9 cellular contexts compared by ENCODE assay signal in the genomic region with DNA sequence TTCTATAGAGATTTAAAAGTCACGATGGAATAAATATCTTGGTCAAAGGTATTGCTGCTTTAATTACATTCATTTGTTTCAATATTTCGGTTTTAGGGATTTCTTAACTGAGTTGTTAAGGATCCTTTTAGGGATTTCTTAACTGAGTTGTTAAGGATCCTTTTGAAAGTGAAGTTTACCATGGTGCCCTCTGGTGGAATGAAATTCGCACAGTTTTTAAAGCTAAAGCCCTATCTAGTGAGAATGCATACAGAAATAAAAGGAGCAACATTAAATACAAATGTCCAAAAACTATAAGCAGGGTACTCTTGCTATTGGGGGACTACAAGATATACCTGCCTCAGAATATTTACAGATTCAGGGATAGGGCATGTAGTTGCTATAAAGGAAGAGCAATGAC.
DNase-seq lines count a peak whose midpoint lies in the region; ATAC-seq and TF ChIP-seq lines count a peak whose summit lies in the region.
"Had no signal": no experiment of that assay in that cellular context is flagged by ENCODE, and none has a peak within 500 bp of the region (broad histone marks: within the 10 kb centered on the region; RNA-seq: fewer than 3 reads in every experiment).

No MANE protein-coding gene starts in this region.

- H3K4me3 Mint-ChIP-seq in endodermal cell (no peak overlapping the region), nephron (no peak overlapping the region)

- H4K20me1 ChIP-seq in OCI-LY7 (ENCODE audit: insufficient read depth, low read length), result no peaks in the 10 kb centered on the region

- H3K9me2 ChIP-seq in OCI-LY7 (ENCODE audit: insufficient read depth, low read length), result no peaks in the 10 kb centered on the region

- peaks cover 78% of the 10 kb centered on the region for H3K4me1 ChIP-seq in OCI-LY7 (ENCODE audit: insufficient read depth, low read length, poor library complexity, severe bottlenecking)
- H3K4me1 ChIP-seq in endodermal cell (ENCODE audit: control insufficient read depth, insufficient read depth, low read length), result peaks cover 20% of the 10 kb centered on the region

- no peaks in the 10 kb centered on the region for H3K79me2 ChIP-seq in OCI-LY7 (ENCODE audit: insufficient read depth, low read depth, low read length)

- H3K4me1 Mint-ChIP-seq in endodermal cell (peaks cover 28% of the 10 kb centered on the region), nephron (peaks cover 10% of the 10 kb centered on the region)

- H3K4me2 ChIP-seq in OCI-LY7 (ENCODE audit: low read length), result peak overlapping the region; percentile 90

- 45% methylated on average over 3 of the region's 3 CpGs; no CpG with 5 or more reads in 1 of the 2 experiments for WGBS in endodermal cell (ENCODE audit: insufficient coverage in 1 of 2, insufficient read length in 1 of 2), 2 experiments

- TF ChIP-seq CTCF in AG09319 (IDR thresholded peaks at IDR 0.05; ENCODE audit: low read depth, low read length), result peak; percentile 59
- TF ChIP-seq CTCF in GM10266 (IDR thresholded peaks at IDR 0.05; ENCODE audit: control insufficient read depth, insufficient read depth, low read depth, missing control alignments), result peak; percentile 61
- peak; percentile 98 for TF ChIP-seq CTCF in OCI-LY7 (conservative IDR thresholded peaks at IDR 0.05; ENCODE audit: low read length)
- peak; percentile 78 for TF ChIP-seq CTCF in endodermal cell (conservative IDR thresholded peaks at IDR 0.05)
- TF ChIP-seq CTCF in nephron (IDR thresholded peaks at IDR 0.05; ENCODE audit: unreplicated experiment in 3 of 3), result peak; percentile 60 to 79 (median 63)

- peaks cover 8% of the 10 kb centered on the region; the same call in 1 of the 2 replicates for H3K9me3 ChIP-seq in OCI-LY7 (ENCODE audit: low read length)
- H3K9me3 ChIP-seq in endodermal cell (ENCODE audit: control insufficient read depth, low read length), result no peaks in the 10 kb centered on the region

- no peak overlapping the region for H3K27ac Mint-ChIP-seq in endodermal cell
- peak overlapping the region in 2 of 3 experiments; percentile 54 to 89 for H3K27ac Mint-ChIP-seq in nephron

- intact Hi-C loops in OCI-LY7 (cut with micrococcal nuclease; ENCODE audit: unreplicated experiment), result loop anchor here (1.0 to 10.0 kb wide), 5 partner anchors 99 to 605 kb away; partner anchors contain the start of genes FAS and STAMBPL1

- peaks cover 7% of the 10 kb centered on the region for H3K9me3 Mint-ChIP-seq in endodermal cell
- H3K9me3 Mint-ChIP-seq in nephron, result peaks cover 6% of the 10 kb centered on the region

- no TSS peak for BruUV-seq in OCI-LY7 (replicated peaks; lab: Mats Ljungman, UMichigan)

- no peaks in the 10 kb centered on the region for H3K27me3 Mint-ChIP-seq in endodermal cell (ENCODE audit: insufficient read depth)
- no peaks in the 10 kb centered on the region for H3K27me3 Mint-ChIP-seq in nephron (ENCODE audit: low read depth)

- DNase-seq in AG09319 (ENCODE audit: extremely low read depth, low read depth), result peak; percentile 31
- no peak for DNase-seq in GM10266 (ENCODE audit: extremely low spot score)
- DNase-seq in OCI-LY7 (ENCODE audit: low spot score), result peak; percentile 77
- DNase-seq in endodermal cell, result no peak
- DNase-seq in NCI-H2107 (lab: John Stamatoyannopoulos, UW), result no peak

- peak overlapping the region; percentile 72; the same call in 1 of the 2 replicates for H2AFZ ChIP-seq in OCI-LY7 (ENCODE audit: low read length)

- H3K9ac ChIP-seq in endodermal cell (ENCODE audit: extremely low read depth, low read length, poor library complexity, severe bottlenecking), result no peak overlapping the region

- H3K4me3 ChIP-seq in OCI-LY7 (ENCODE audit: low read depth, low read length, poor library complexity, severe bottlenecking), result no peak overlapping the region
- H3K4me3 ChIP-seq in endodermal cell (ENCODE audit: low read length), result no peak overlapping the region
- H3K4me3 ChIP-seq: K562 had no signal

- H3K27me3 ChIP-seq in endodermal cell (ENCODE audit: control insufficient read depth, insufficient read depth, low read length, poor library complexity, severe bottlenecking), result no peaks in the 10 kb centered on the region

- ATAC-seq in GM19324 (IDR thresholded peaks at IDR 0.05; ENCODE audit: low FRiP score, unreplicated experiment), result no peak
- no peak for ATAC-seq in GM18502 (IDR thresholded peaks at IDR 0.05; ENCODE audit: poor library complexity, unreplicated experiment)
- ATAC-seq: K562 had no signal

- H3K36me3 Mint-ChIP-seq in endodermal cell (ENCODE audit: low read depth) (peaks cover 1% of the 10 kb centered on the region), nephron (ENCODE audit: low read depth) (no peaks in the 10 kb centered on the region)

- H3K27ac ChIP-seq in OCI-LY7 (ENCODE audit: low read depth, low read length, poor library complexity, severe bottlenecking) (peak overlapping the region; percentile 99), endodermal cell (ENCODE audit: low read depth, low read length) (no peak overlapping the region)

- CTCF ChIA-PET in OCI-LY7 (lab: Charles Lee; ENCODE audit: unreplicated experiment), result interaction anchor here (1.5 to 4.9 kb wide), 4 partner anchors 96 to 527 kb away, joined by 4 to 36 read pairs (median 6); partner anchors contain the start of genes KLLN and PTEN

- POLR2A ChIA-PET in OCI-LY7 (lab: Charles Lee), result interaction anchor here (0.6 to 6.8 kb wide), 25 partner anchors 13 to 576 kb away, joined by 3 to 134 read pairs (median 4); partner anchors contain the start of genes KLLN and PTEN

- H3K36me3 ChIP-seq in OCI-LY7 (ENCODE audit: insufficient read depth, low read length) (peaks cover 3% of the 10 kb centered on the region; the same call in 1 of the 2 replicates), endodermal cell (ENCODE audit: control insufficient read depth, insufficient read depth, low read length) (no peaks in the 10 kb centered on the region)

Comparison
In these comparisons a context has a peak if more than half of its experiments do, and no peak if none do; other contexts are left out.
1. DNase-seq: peak in AG09319 (single experiment) and OCI-LY7 (single experiment); none in GM10266 (single experiment), endodermal cell (single experiment) and NCI-H2107 (single experiment).
2. Peak in every context shown above with its lines, with median percentiles within 50 percentile points of each other: CTCF ChIP-seq.